8 cellular contexts compared by ENCODE assay signal in the genomic region with DNA sequence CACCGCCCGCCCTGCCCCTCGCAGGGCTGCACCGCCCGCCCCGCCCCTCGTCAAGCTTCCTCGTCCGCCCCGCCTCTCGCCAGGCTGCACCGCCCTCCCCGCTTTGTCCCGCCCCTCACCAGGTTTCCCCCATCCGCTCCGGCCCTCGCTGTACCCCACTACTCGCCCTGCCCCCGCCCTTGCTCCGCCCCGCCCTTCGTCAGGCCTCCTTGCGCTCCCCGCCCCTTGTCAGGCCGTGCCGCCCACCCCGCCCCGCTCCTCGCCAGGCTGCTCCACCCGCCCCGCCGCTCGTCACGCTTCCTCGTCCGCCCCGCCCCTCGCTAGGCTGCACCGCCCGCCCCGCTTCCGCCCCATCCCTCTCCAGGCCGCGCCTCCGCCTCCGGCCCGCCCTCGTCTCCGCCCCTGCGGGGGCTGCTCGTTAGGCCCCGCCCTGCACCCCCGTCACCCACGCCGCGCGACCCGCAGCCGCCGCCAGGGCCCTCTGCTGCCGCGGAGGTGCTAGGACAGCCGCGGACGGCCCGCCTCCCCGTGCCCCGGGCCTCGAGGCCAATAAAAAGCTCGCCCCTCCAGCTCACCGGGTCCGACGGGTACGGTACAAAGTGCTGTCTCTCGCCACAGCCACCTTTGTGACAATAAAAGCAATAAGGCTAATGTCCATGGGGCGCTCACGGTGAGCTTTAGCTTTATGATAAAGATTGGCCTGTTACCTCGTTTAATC. TPM values are rescaled to one million over a fixed set of nuclear protein-coding genes. Genes with fewer than 3 reads are reported as not detected.
DNase-seq lines count a peak whose midpoint lies in the region; ATAC-seq lines count a peak whose summit lies in the region.

No MANE protein-coding gene starts in this region.

- H3K4me3 ChIP-seq in mesenchymal stem cell (ENCODE audit: insufficient read depth in 1 of 2, low read depth in 1 of 2, low read length in 2 of 2): peak overlapping the region; percentile 46 to 70

- H3K18ac ChIP-seq in mesenchymal stem cell (ENCODE audit: low read depth in 1 of 2, low read length in 2 of 2): peak overlapping the region; percentile 45 to 46

- H3K23ac ChIP-seq in mesenchymal stem cell (ENCODE audit: low read length in 2 of 2): no peak overlapping the region

- no peak overlapping the region for H3K14ac ChIP-seq in mesenchymal stem cell (ENCODE audit: low read length in 2 of 2)

- peaks cover 25 to 34% of the 10 kb centered on the region in 2 experiments for H3K36me3 ChIP-seq in mesenchymal stem cell (ENCODE audit: control insufficient read depth in 1 of 2, insufficient read depth in 2 of 2, low read depth in 1 of 2, low read length in 2 of 2)

- no peak overlapping the region for H2AK5ac ChIP-seq in mesenchymal stem cell (ENCODE audit: low read length, severe bottlenecking)

- peak; percentile 75 for ATAC-seq in GM21360 (IDR thresholded peaks at IDR 0.05; ENCODE audit: unreplicated experiment)

- H4K8ac ChIP-seq in mesenchymal stem cell (ENCODE audit: low read length): peak overlapping the region; percentile 69

- H3K27me3 ChIP-seq in mesenchymal stem cell (ENCODE audit: control insufficient read depth in 1 of 2, insufficient read depth in 1 of 2, low read length in 2 of 2): no peaks in the 10 kb centered on the region

- no peak overlapping the region for H2BK120ac ChIP-seq in mesenchymal stem cell (ENCODE audit: low read depth, low read length)

- peak overlapping the region; percentile 41 for H4K91ac ChIP-seq in mesenchymal stem cell (ENCODE audit: low read length)

- H3K4me2 ChIP-seq in mesenchymal stem cell (ENCODE audit: low read length, poor library complexity, severe bottlenecking): peak overlapping the region; percentile 70

- peak overlapping the region; percentile 85 for H3K9ac ChIP-seq in mesenchymal stem cell (ENCODE audit: low read length)

- peak; percentile 98 for DNase-seq in COLO668 (lab: John Stamatoyannopoulos, UW; ENCODE audit: unreplicated experiment)
- peak; percentile 69 for DNase-seq in HS-5 (ENCODE audit: low read depth)
- peak; percentile 94 for DNase-seq in NK-92 (lab: John Stamatoyannopoulos, UW; ENCODE audit: unreplicated experiment)
- peak; percentile 99 for DNase-seq in activated CD8-positive, alpha-beta memory T cell treated with anti-CD3 and anti-CD28 coated beads for 24 hours
- peak; percentile 99 for DNase-seq in effector CD8-positive, alpha-beta T cell (lab: John Stamatoyannopoulos, UW)
- peak; percentile 95 for DNase-seq in mesenchymal stem cell
- DNase-seq in stimulated activated CD8-positive, alpha-beta memory T cell treated with anti-CD3 and anti-CD28 coated beads, Interleukin-12 subunit alpha, Interleukin-12 subunit beta, amount 100 ng/mL, for 1 hour (ENCODE audit: low read depth): peak; percentile 98

- 3% methylated on average over 53 of the region's 78 CpGs for WGBS in mesenchymal stem cell

- peaks cover 12% of the 10 kb centered on the region for H3K79me1 ChIP-seq in mesenchymal stem cell (replicated peaks; ENCODE audit: low read length, poor library complexity, severe bottlenecking)

- peak overlapping the region; percentile 86 for H2AFZ ChIP-seq in mesenchymal stem cell (ENCODE audit: low read depth, low read length)

- no peak overlapping the region for H2BK5ac ChIP-seq in mesenchymal stem cell (ENCODE audit: low read depth, low read length, poor library complexity, severe bottlenecking)

- peak overlapping the region; percentile 75 for H2BK15ac ChIP-seq in mesenchymal stem cell (ENCODE audit: low read depth, poor library complexity, severe bottlenecking)

- peak overlapping the region in 1 of 2 experiments; percentile 40 for H2BK12ac ChIP-seq in mesenchymal stem cell (ENCODE audit: low read length in 2 of 2)

- H3K27ac ChIP-seq in mesenchymal stem cell (ENCODE audit: low read length, poor library complexity, severe bottlenecking): peak overlapping the region; percentile 35

- no peaks in the 10 kb centered on the region for H3K9me3 ChIP-seq in mesenchymal stem cell (ENCODE audit: control insufficient read depth, low read length)

- peaks cover 9% of the 10 kb centered on the region for H3K4me1 ChIP-seq in mesenchymal stem cell (ENCODE audit: control insufficient read depth, insufficient read depth, low read depth, low read length)

- peak overlapping the region in 1 of 2 experiments; percentile 48 for H3K4ac ChIP-seq in mesenchymal stem cell (ENCODE audit: low read depth in 1 of 2, low read length in 2 of 2)

RNA-seq across cellular contexts. Expression of gene DNPEP, which starts 0.6 kb away (rescaled TPM):
- 67.3 TPM for polyA plus RNA-seq in mesenchymal stem cell (2013, experiment 1 of 2)
- 68.7 TPM for polyA plus RNA-seq in mesenchymal stem cell (2013, experiment 2 of 2)

RNA-seq across cellular contexts. Expression of gene DES, which starts 29.9 kb away (rescaled TPM):
- 1.2 TPM for polyA plus RNA-seq in mesenchymal stem cell (2013, experiment 1 of 2)
- polyA plus RNA-seq in mesenchymal stem cell (2013, experiment 2 of 2): 1.8 TPM

RNA-seq across cellular contexts. Expression of gene SPEG, which starts 46.4 kb away (rescaled TPM):
- 19.3 TPM for polyA plus RNA-seq in mesenchymal stem cell (2013, experiment 1 of 2)
- polyA plus RNA-seq in mesenchymal stem cell (2013, experiment 2 of 2): 19.1 TPM

RNA-seq across cellular contexts. Expression of gene RESP18, which starts 55.7 kb away (rescaled TPM):
- polyA plus RNA-seq in mesenchymal stem cell (2013, experiment 1 of 2): not detected
- polyA plus RNA-seq in mesenchymal stem cell (2013, experiment 2 of 2): not detected

Comparison
In these comparisons a context has a peak if more than half of its experiments do, and no peak if none do; other contexts are left out.
1. Peak in every context shown above with its lines: DNase-seq, ATAC-seq, H3K4me3 ChIP-seq and H3K27ac ChIP-seq.